Comparison of ENCODE assay signal across 11 cellular contexts in genomic region chr1:200873671-200874397, GRCh38. TPM values are rescaled to one million over a fixed set of nuclear protein-coding genes. Genes with fewer than 3 reads are reported as not detected.
A peak's percentile ranks its signal among the peaks of the same experiment; 100 is the strongest.
DNase-seq lines count a peak whose midpoint lies in the region; ATAC-seq and TF ChIP-seq lines count a peak whose summit lies in the region.
"Had no signal": no experiment of that assay in that cellular context is flagged by ENCODE, and none has a peak within 500 bp of the region (broad histone marks: within the 10 kb centered on the region; RNA-seq: fewer than 3 reads in every experiment).

No MANE protein-coding gene starts in this region.

- H3K9me3 Mint-ChIP-seq in nephron progenitor cell (no peaks in the 10 kb centered on the region), endodermal cell (no peaks in the 10 kb centered on the region), Calu3 (ENCODE audit: low read depth, unreplicated experiment) (no peaks in the 10 kb centered on the region)

- H3K27ac ChIP-seq in duodenal mucosa (ENCODE audit: low read depth, low read length) = no peak overlapping the region
- H3K27ac ChIP-seq in endodermal cell (ENCODE audit: low read depth, low read length) = no peak overlapping the region

- no peak for DNase-seq in BJ (ENCODE audit: low read depth)
- peak; percentile 21 for DNase-seq in GM13977 (ENCODE audit: low spot score)
- DNase-seq in nephron progenitor cell = no peak
- no peak for DNase-seq in endodermal cell
- DNase-seq in Calu3 = no peak
- DNase-seq: DND-41, SHP77 had no signal

- intact Hi-C loops in Calu3 (cut with micrococcal nuclease; ENCODE audit: unreplicated experiment) = no loop called here

- CTCF ChIA-PET in BJ (lab: Yijun Ruan, JAX) = no interaction called here
- CTCF ChIA-PET in Calu3 (lab: Charles Lee) = no interaction called here

- H3K4me3 ChIP-seq in BJ (ENCODE audit: low read depth, low read length) = peak overlapping the region; percentile 14; the same call in 1 of the 2 replicates
- H3K4me3 ChIP-seq in duodenal mucosa (ENCODE audit: low read depth in 1 of 2, low read length in 2 of 2) = peak overlapping the region; percentile 9 to 59
- H3K4me3 ChIP-seq in endodermal cell (ENCODE audit: low read length) = no peak overlapping the region

- no peak for TF ChIP-seq POLR2A in GM18505 (IDR thresholded peaks at IDR 0.05; ENCODE audit: borderline replicate concordance, extremely low read depth, insufficient read depth, insufficient read length)

- H3K36me3 Mint-ChIP-seq in nephron progenitor cell (ENCODE audit: low read depth) = no peaks in the 10 kb centered on the region
- H3K36me3 Mint-ChIP-seq in endodermal cell (ENCODE audit: low read depth) = no peaks in the 10 kb centered on the region
- H3K36me3 Mint-ChIP-seq in Calu3 (ENCODE audit: insufficient read depth, unreplicated experiment) = no peaks in the 10 kb centered on the region

- H3K27me3 ChIP-seq in BJ (ENCODE audit: control insufficient read depth, insufficient read depth, low read length) = peaks cover 24% of the 10 kb centered on the region
- peaks cover 40 to 48% of the 10 kb centered on the region in 2 donors for H3K27me3 ChIP-seq in duodenal mucosa (ENCODE audit: control insufficient read depth in 1 of 2, insufficient read depth in 2 of 2, low read length in 2 of 2)
- no peaks in the 10 kb centered on the region for H3K27me3 ChIP-seq in endodermal cell (ENCODE audit: control insufficient read depth, insufficient read depth, low read length, poor library complexity, severe bottlenecking)

- peaks cover 19% of the 10 kb centered on the region for H3K27me3 Mint-ChIP-seq in nephron progenitor cell (ENCODE audit: low read depth, poor library complexity)
- H3K27me3 Mint-ChIP-seq in endodermal cell (ENCODE audit: insufficient read depth) = peaks cover 19% of the 10 kb centered on the region
- H3K27me3 Mint-ChIP-seq in Calu3 (ENCODE audit: unreplicated experiment) = peaks cover 11% of the 10 kb centered on the region

- H3K9ac ChIP-seq in duodenal mucosa (ENCODE audit: low read depth in 1 of 2, low read length in 2 of 2) (no peak overlapping the region), endodermal cell (ENCODE audit: extremely low read depth, low read length, poor library complexity, severe bottlenecking) (no peak overlapping the region)

- no peaks in the 10 kb centered on the region for H3K9me3 ChIP-seq in duodenal mucosa (ENCODE audit: control insufficient read depth in 1 of 2, low read length in 2 of 2)
- H3K9me3 ChIP-seq in endodermal cell (ENCODE audit: control insufficient read depth, low read length) = no peaks in the 10 kb centered on the region

- H3K27ac Mint-ChIP-seq in nephron progenitor cell (peak overlapping the region; percentile 41), endodermal cell (no peak overlapping the region), Calu3 (ENCODE audit: unreplicated experiment) (no peak overlapping the region)

- H3K4me1 Mint-ChIP-seq in nephron progenitor cell (peaks cover 24% of the 10 kb centered on the region), endodermal cell (peaks cover 14% of the 10 kb centered on the region), Calu3 (ENCODE audit: low read depth, unreplicated experiment) (no peaks in the 10 kb centered on the region)

- WGBS in endodermal cell (ENCODE audit: insufficient coverage in 1 of 2, insufficient read length in 1 of 2), 2 experiments = 68 to 89% methylated on average over 36 to 66 of the region's 66 CpGs

- ATAC-seq in GM18505 (IDR thresholded peaks at IDR 0.05; ENCODE audit: unreplicated experiment) = no peak
- ATAC-seq in HG03460 (IDR thresholded peaks at IDR 0.05; ENCODE audit: unreplicated experiment) = no peak

- no peaks in the 10 kb centered on the region for H3K36me3 ChIP-seq in BJ (ENCODE audit: control insufficient read depth, insufficient read depth, low read length)
- H3K36me3 ChIP-seq in duodenal mucosa (ENCODE audit: control insufficient read depth in 1 of 2, insufficient read depth in 2 of 2, low read length in 2 of 2) = no peaks in the 10 kb centered on the region
- no peaks in the 10 kb centered on the region for H3K36me3 ChIP-seq in endodermal cell (ENCODE audit: control insufficient read depth, insufficient read depth, low read length)

- no TSS peak for BruUV-seq in Calu3 (replicated peaks; lab: Mats Ljungman, UMichigan)

- POLR2A ChIA-PET in BJ (lab: Charles Lee) = interaction anchor here (0.6 kb wide), 1 partner anchor 30 kb away, joined by 13 read pairs; no protein-coding TSS in a partner anchor

- in situ Hi-C loops in GM13977 (cut with MboI; ENCODE audit: low pct_unique_long_range_greater_than_20kb, low sequenced_read_pairs, unreplicated experiment) = no loop called here

- no peak overlapping the region for H3K4me3 Mint-ChIP-seq in nephron progenitor cell
- H3K4me3 Mint-ChIP-seq in endodermal cell = no peak overlapping the region
- H3K4me3 Mint-ChIP-seq in Calu3 (ENCODE audit: low read depth, unreplicated experiment) = no peak overlapping the region

- TF ChIP-seq CTCF in BJ (IDR thresholded peaks at IDR 0.05; ENCODE audit: insufficient read depth, low read depth, low read length) (no peak), GM13977 (IDR thresholded peaks at IDR 0.05; ENCODE audit: extremely low read depth, insufficient read depth, missing control alignments) (peak; percentile 13), nephron progenitor cell (IDR thresholded peaks at IDR 0.05) (no peak), endodermal cell (conservative IDR thresholded peaks at IDR 0.05) (no peak), Calu3 (IDR thresholded peaks at IDR 0.05; ENCODE audit: unreplicated experiment) (no peak)

- H3K4me1 ChIP-seq in duodenal mucosa (ENCODE audit: control insufficient read depth in 1 of 2, insufficient read depth in 2 of 2, low read length in 2 of 2) (peaks cover 0 to 9% of the 10 kb centered on the region in 2 donors), endodermal cell (ENCODE audit: control insufficient read depth, insufficient read depth, low read length) (no peaks in the 10 kb centered on the region)

RNA-seq across cellular contexts. Expression of gene GPR25, which starts 1.1 kb away (rescaled TPM):
- not detected in 2 replicates for polyA plus RNA-seq in BJ (2011; rRNA removed)
- not detected in 2 replicates for polyA minus RNA-seq in BJ (2011; rRNA and poly(A)+ RNA removed)
- not detected for total RNA-seq in endodermal cell
- not detected for polyA plus RNA-seq in endodermal cell (2013, experiment 1 of 2)
- polyA plus RNA-seq in endodermal cell (2013, experiment 2 of 2) = not detected
- not detected in 2 replicates for total RNA-seq in Calu3 (2022)
- total RNA-seq: fibroblast of villous mesenchyme had no signal

RNA-seq across cellular contexts. Expression of gene INAVA, which starts 20.9 kb away (rescaled TPM):
- 0.01 TPM in 1 of 2 replicates, not detected in the other for polyA plus RNA-seq in BJ (2011; rRNA removed)
- not detected in 2 replicates for polyA minus RNA-seq in BJ (2011; rRNA and poly(A)+ RNA removed)
- total RNA-seq in endodermal cell = 10 to 100 TPM; 59.5 to 61.5 TPM
- 27.8 TPM for polyA plus RNA-seq in endodermal cell (2013, experiment 1 of 2)
- polyA plus RNA-seq in endodermal cell (2013, experiment 2 of 2) = 26.1 TPM
- total RNA-seq in Calu3 (2022) = 167 and 175 TPM in 2 replicates
- total RNA-seq: fibroblast of villous mesenchyme had no signal
